ENCODE assay signal across 32 cellular contexts in genomic region chrX:151675121-151675746, GRCh38. TPM values are rescaled to one million over a fixed set of nuclear protein-coding genes. Genes with fewer than 3 reads are reported as not detected.
"Had no signal": no experiment of that assay in that cellular context is flagged by ENCODE, and none has a peak within 500 bp of the region (broad histone marks: within the 10 kb centered on the region; RNA-seq: fewer than 3 reads in every experiment).

No MANE protein-coding gene starts in this region.

- H3K36me3 ChIP-seq: ascending aorta, MG63, Peyer's patch, SJCRH30 had no signal

- DNase-seq: activated CD4-positive, alpha-beta T cell treated with anti-CD3 and anti-CD28 coated beads for 1 hour; activated CD4-positive, alpha-beta T cell treated with anti-CD3 and anti-CD28 coated beads, Interleukin-2, amount 10 ng/mL, durations not matched to agents 24 days and 14 days; activated CD4-positive, alpha-beta T cell treated with anti-CD3 and anti-CD28 coated beads, Interleukin-2, amount 50 U/mL, for 48 hours; activated CD8-positive, alpha-beta memory T cell treated with anti-CD3 and anti-CD28 coated beads, Interleukin-2, amount 10 ng/mL, durations not matched to agents 7 days and 5 days; activated effector memory CD4-positive, alpha-beta T cell treated with Interleukin-2 at 50 U/mL for 16 hours; activated naive CD4-positive, alpha-beta T cell; activated T-cell treated with anti-CD3 and anti-CD28 coated beads, Interleukin-2, amount 50 U/mL, for 24 hours; amniotic stem cell; body of pancreas; central memory CD4-positive, alpha-beta T cell; MG63; MV-4-11; NCI-H1092 treated with DMSO at 0.1 percent for 48 hours; NCI-H1417 treated with DMSO at 0.1 percent for 48 hours; NCI-H1694; NCI-H2029; NCI-H2107; NCI-H510A treated with DMSO at 0.1 percent for 48 hours; NCI-H774; NK-92 treated with Interleukin-12 subunit alpha and Interleukin-12 subunit beta, amount 100 ng/mL, for 24 hours; Peyer's patch; Right ventricle myocardium superior; SJCRH30; SK-N-SH; T-helper 1 cell had no signal

- H3K4me1 ChIP-seq: ascending aorta, body of pancreas, Peyer's patch, SJCRH30 had no signal

- H3K36me3 Mint-ChIP-seq: activated CD8-positive, alpha-beta memory T cell treated with anti-CD3 and anti-CD28 coated beads, Interleukin-2, amount 10 ng/mL, durations not matched to agents 7 days and 5 days; activated naive CD4-positive, alpha-beta T cell treated with anti-CD3 and anti-CD28 coated beads, Interleukin-2, amount 50 U/mL, for 24 hours had no signal

- H3K4me2 ChIP-seq: SK-N-SH had no signal

- H3K27me3 ChIP-seq: ascending aorta, body of pancreas, MG63, Peyer's patch, SJCRH30 had no signal

- H3K4me3 Mint-ChIP-seq: activated CD4-positive, alpha-beta T cell treated with anti-CD3 and anti-CD28 coated beads, Interleukin-2, amount 10 ng/mL, durations not matched to agents 24 days and 14 days; activated CD8-positive, alpha-beta memory T cell treated with anti-CD3 and anti-CD28 coated beads, Interleukin-2, amount 10 ng/mL, durations not matched to agents 7 days and 5 days; activated naive CD4-positive, alpha-beta T cell treated with anti-CD3 and anti-CD28 coated beads, Interleukin-2, amount 50 U/mL, for 24 hours; activated T-cell treated with anti-CD3 and anti-CD28 coated beads, Interleukin-2, amount 50 U/mL, for 24 hours; activated T-helper 1 cell treated with anti-CD3 and anti-CD28 coated beads, Interleukin-12 subunit alpha, Interleukin-12 subunit beta, Interleukin-2, Interleukin-4 antibody, amounts not matched to agents 30 ng/mL and 10 ng/mL and 1 ng/mL, durations not matched to agents 14 hours and 24 hours and 36 hours had no signal

- ATAC-seq: activated CD8-positive, alpha-beta memory T cell treated with anti-CD3 and anti-CD28 coated beads, Interleukin-2, amount 10 ng/mL, durations not matched to agents 7 days and 5 days; body of pancreas had no signal

- H3K4me1 Mint-ChIP-seq: activated CD4-positive, alpha-beta T cell treated with anti-CD3 and anti-CD28 coated beads, Interleukin-2, amount 10 ng/mL, durations not matched to agents 24 days and 14 days; activated CD8-positive, alpha-beta memory T cell treated with anti-CD3 and anti-CD28 coated beads, Interleukin-2, amount 10 ng/mL, durations not matched to agents 7 days and 5 days; activated naive CD4-positive, alpha-beta T cell treated with anti-CD3 and anti-CD28 coated beads, Interleukin-2, amount 50 U/mL, for 24 hours had no signal

- H3K4me3 ChIP-seq: ascending aorta, body of pancreas, MG63, Peyer's patch, SJCRH30 had no signal

- H3K27ac Mint-ChIP-seq: activated CD4-positive, alpha-beta T cell treated with anti-CD3 and anti-CD28 coated beads, Interleukin-2, amount 10 ng/mL, durations not matched to agents 24 days and 14 days; activated CD8-positive, alpha-beta memory T cell treated with anti-CD3 and anti-CD28 coated beads, Interleukin-2, amount 10 ng/mL, durations not matched to agents 7 days and 5 days; activated naive CD4-positive, alpha-beta T cell treated with anti-CD3 and anti-CD28 coated beads, Interleukin-2, amount 50 U/mL, for 24 hours; activated T-cell treated with anti-CD3 and anti-CD28 coated beads, Interleukin-2, amount 50 U/mL, for 24 hours; activated T-helper 1 cell treated with anti-CD3 and anti-CD28 coated beads, Interleukin-12 subunit alpha, Interleukin-12 subunit beta, Interleukin-2, Interleukin-4 antibody, amounts not matched to agents 30 ng/mL and 10 ng/mL and 1 ng/mL, durations not matched to agents 14 hours and 24 hours and 36 hours had no signal

- H3K27ac ChIP-seq: ascending aorta, body of pancreas, Peyer's patch, RWPE1, SJCRH30 had no signal

- H3K9me3 Mint-ChIP-seq: activated CD4-positive, alpha-beta T cell treated with anti-CD3 and anti-CD28 coated beads, Interleukin-2, amount 10 ng/mL, durations not matched to agents 24 days and 14 days; activated naive CD4-positive, alpha-beta T cell treated with anti-CD3 and anti-CD28 coated beads, Interleukin-2, amount 50 U/mL, for 24 hours; activated T-cell treated with anti-CD3 and anti-CD28 coated beads, Interleukin-2, amount 50 U/mL, for 24 hours; activated T-helper 1 cell treated with anti-CD3 and anti-CD28 coated beads, Interleukin-12 subunit alpha, Interleukin-12 subunit beta, Interleukin-2, Interleukin-4 antibody, amounts not matched to agents 30 ng/mL and 10 ng/mL and 1 ng/mL, durations not matched to agents 14 hours and 24 hours and 36 hours had no signal

- H3K27me3 Mint-ChIP-seq: activated CD4-positive, alpha-beta T cell treated with anti-CD3 and anti-CD28 coated beads, Interleukin-2, amount 10 ng/mL, durations not matched to agents 24 days and 14 days; activated CD8-positive, alpha-beta memory T cell treated with anti-CD3 and anti-CD28 coated beads, Interleukin-2, amount 10 ng/mL, durations not matched to agents 7 days and 5 days had no signal

- H3K9ac ChIP-seq: SK-N-SH had no signal

RNA-seq across cellular contexts. Expression of gene PRRG3, which starts 20.0 kb away (rescaled TPM):
- total RNA-seq: activated CD4-positive, alpha-beta T cell treated with anti-CD3 and anti-CD28 coated beads, Interleukin-2, amount 10 ng/mL, durations not matched to agents 24 days and 14 days; activated CD8-positive, alpha-beta memory T cell treated with anti-CD3 and anti-CD28 coated beads, Interleukin-2, amount 10 ng/mL, durations not matched to agents 7 days and 5 days; activated T-helper 1 cell treated with anti-CD3 and anti-CD28 coated beads, Interleukin-12 subunit alpha, Interleukin-12 subunit beta, Interleukin-2, Interleukin-4 antibody, amounts not matched to agents 30 ng/mL and 10 ng/mL and 1 ng/mL, durations not matched to agents 14 hours and 24 hours and 36 hours; ascending aorta; bronchial epithelial cell; chondrocyte; SJCRH30; T-helper 2 cell treated with Interferon-gamma antibody and Interleukin-4, amounts not matched to agents 100 ng/mL and 5 ng/mL, for 36 hours had no signal
- polyA plus RNA-seq: SK-N-SH had no signal

RNA-seq across cellular contexts. Expression of gene FATE1, which starts 40.6 kb away (rescaled TPM):
- total RNA-seq: activated CD4-positive, alpha-beta T cell treated with anti-CD3 and anti-CD28 coated beads, Interleukin-2, amount 10 ng/mL, durations not matched to agents 24 days and 14 days; activated CD8-positive, alpha-beta memory T cell treated with anti-CD3 and anti-CD28 coated beads, Interleukin-2, amount 10 ng/mL, durations not matched to agents 7 days and 5 days; activated T-helper 1 cell treated with anti-CD3 and anti-CD28 coated beads, Interleukin-12 subunit alpha, Interleukin-12 subunit beta, Interleukin-2, Interleukin-4 antibody, amounts not matched to agents 30 ng/mL and 10 ng/mL and 1 ng/mL, durations not matched to agents 14 hours and 24 hours and 36 hours; ascending aorta; body of pancreas; bronchial epithelial cell; chondrocyte; Peyer's patch; T-helper 2 cell treated with Interferon-gamma antibody and Interleukin-4, amounts not matched to agents 100 ng/mL and 5 ng/mL, for 36 hours had no signal
- polyA plus RNA-seq: SK-N-SH had no signal

RNA-seq across cellular contexts. Expression of gene CNGA2, which starts 59.3 kb away (rescaled TPM):
- total RNA-seq: activated CD4-positive, alpha-beta T cell treated with anti-CD3 and anti-CD28 coated beads, Interleukin-2, amount 10 ng/mL, durations not matched to agents 24 days and 14 days; activated CD8-positive, alpha-beta memory T cell treated with anti-CD3 and anti-CD28 coated beads, Interleukin-2, amount 10 ng/mL, durations not matched to agents 7 days and 5 days; activated T-helper 1 cell treated with anti-CD3 and anti-CD28 coated beads, Interleukin-12 subunit alpha, Interleukin-12 subunit beta, Interleukin-2, Interleukin-4 antibody, amounts not matched to agents 30 ng/mL and 10 ng/mL and 1 ng/mL, durations not matched to agents 14 hours and 24 hours and 36 hours; ascending aorta; body of pancreas; bronchial epithelial cell; chondrocyte; Peyer's patch; Right ventricle myocardium superior; SJCRH30; T-helper 2 cell treated with Interferon-gamma antibody and Interleukin-4, amounts not matched to agents 100 ng/mL and 5 ng/mL, for 36 hours had no signal
- polyA plus RNA-seq: SK-N-SH had no signal
